In genomic region chr2:89208144-89208932, GRCh38 we compare ENCODE assay signal across 8 cellular contexts.
A peak's percentile ranks its signal among the peaks of the same experiment; 100 is the strongest.
DNase-seq lines count a peak whose midpoint lies in the region; ATAC-seq, FAIRE-seq and TF ChIP-seq lines count a peak whose summit lies in the region.
"Not testable (repeated sequence)": the region's sequence is repeated elsewhere in the genome, so short reads cannot be mapped to it uniquely, and the experiment has no call there.

No MANE protein-coding gene starts in this region.

- H3K27ac ChIP-seq in OCI-LY7 (ENCODE audit: low read depth, low read length, poor library complexity, severe bottlenecking), result not testable (repeated sequence)

- H2AFZ ChIP-seq in OCI-LY7 (ENCODE audit: low read length), result not testable (repeated sequence)

- H3K36me3 ChIP-seq in OCI-LY7 (ENCODE audit: insufficient read depth, low read length); adipocyte (ENCODE audit: control insufficient read depth, insufficient read depth, low read length, severe bottlenecking): not testable (repeated sequence)

- H3K79me2 ChIP-seq in OCI-LY7 (ENCODE audit: insufficient read depth, low read depth, low read length), result not testable (repeated sequence)

- ATAC-seq in HG02759 (IDR thresholded peaks at IDR 0.05; ENCODE audit: unreplicated experiment), result peak; percentile 38

- not testable (repeated sequence) for TF ChIP-seq CTCF in OCI-LY7 (conservative IDR thresholded peaks at IDR 0.05; ENCODE audit: low read length); epithelial cell of esophagus (IDR thresholded peaks at IDR 0.05; ENCODE audit: insufficient read depth, low read depth, low read length, missing control alignments)

- not testable (repeated sequence) for H4K20me1 ChIP-seq in OCI-LY7 (ENCODE audit: insufficient read depth, low read length)

- H3K9ac ChIP-seq in adipocyte (ENCODE audit: low read length), result not testable (repeated sequence)

- POLR2A ChIA-PET in OCI-LY7 (lab: Charles Lee), result not testable (repeated sequence)

- FAIRE-seq in urothelium cell line (lab: Jason Lieb, UNC), result peak; percentile 77

- H3K4me3 ChIP-seq in OCI-LY7 (ENCODE audit: low read depth, low read length, poor library complexity, severe bottlenecking); adipocyte (ENCODE audit: low read length); epithelial cell of esophagus (ENCODE audit: low read length): not testable (repeated sequence)

- in situ Hi-C loops in Caki2 (cut with HindIII; ENCODE audit: low pct_unique_long_range_greater_than_20kb, low sequenced_read_pairs), result not testable (repeated sequence)

- H3K9me3 ChIP-seq in OCI-LY7 (ENCODE audit: low read length); adipocyte (ENCODE audit: control insufficient read depth, low read length): not testable (repeated sequence)

- intact Hi-C loops in OCI-LY7 (cut with micrococcal nuclease; ENCODE audit: unreplicated experiment), result not testable (repeated sequence)

- DNase-seq in Caki2 (ENCODE audit: low read depth) (peak; percentile 24), OCI-LY7 (ENCODE audit: low spot score) (peak; percentile 11), adipocyte (ENCODE audit: low read depth) (peak; percentile 4), epithelial cell of esophagus (ENCODE audit: low read depth) (peak; percentile 34), hepatic stellate cell (ENCODE audit: low spot score) (peak; percentile 2), non-pigmented ciliary epithelial cell (ENCODE audit: low read depth) (peak; percentile 48), urothelium cell line (ENCODE audit: low spot score) (peak; percentile 37)

- H3K4me2 ChIP-seq in OCI-LY7 (ENCODE audit: low read length), result peak overlapping the region; percentile 20; the same call in 1 of the 2 replicates

- not testable (repeated sequence) for BruUV-seq in OCI-LY7 (replicated peaks; lab: Mats Ljungman, UMichigan)

- not testable (repeated sequence) for H3K4me1 ChIP-seq in OCI-LY7 (ENCODE audit: insufficient read depth, low read length, poor library complexity, severe bottlenecking); adipocyte (ENCODE audit: control insufficient read depth, insufficient read depth, low read length)

- not testable (repeated sequence) for H3K9me2 ChIP-seq in OCI-LY7 (ENCODE audit: insufficient read depth, low read length)

- CTCF ChIA-PET in OCI-LY7 (lab: Charles Lee; ENCODE audit: unreplicated experiment), result not testable (repeated sequence)

- not testable (repeated sequence) for H3K27me3 ChIP-seq in adipocyte (replicated peaks; ENCODE audit: control insufficient read depth, insufficient read depth, low read length)
